ENCODE assay signal across 17 cellular contexts in genomic region chr10:33163941-33164824, GRCh38.
A peak's percentile ranks its signal among the peaks of the same experiment; 100 is the strongest.
DNase-seq lines count a peak whose midpoint lies in the region; ATAC-seq and TF ChIP-seq lines count a peak whose summit lies in the region.
"Had no signal": no experiment of that assay in that cellular context is flagged by ENCODE, and none has a peak within 500 bp of the region (broad histone marks: within the 10 kb centered on the region; RNA-seq: fewer than 3 reads in every experiment).

No MANE protein-coding gene starts in this region.

- H3K79me2 ChIP-seq in osteoblast (ENCODE audit: insufficient read depth, low read length), result no peaks in the 10 kb centered on the region

- no peaks in the 10 kb centered on the region for H3K27me3 ChIP-seq in osteoblast (ENCODE audit: insufficient read depth, low read length)
- no peaks in the 10 kb centered on the region for H3K27me3 ChIP-seq in uterus
- no peaks in the 10 kb centered on the region for H3K27me3 ChIP-seq in testis
- H3K27me3 ChIP-seq: neutrophil had no signal

- TF ChIP-seq CTCF in choroid plexus epithelial cell (conservative IDR thresholded peaks at IDR 0.05; ENCODE audit: low read depth, low read length) (no peak), osteoblast (IDR thresholded peaks at IDR 0.05; ENCODE audit: extremely low read depth, low read depth, low read length) (no peak), uterus (IDR thresholded peaks at IDR 0.05) (no peak), testis (IDR thresholded peaks at IDR 0.05) (no peak)

- H3K4me1 ChIP-seq in osteoblast (ENCODE audit: insufficient read depth, low read length) (peaks cover 7% of the 10 kb centered on the region), uterus (no peaks in the 10 kb centered on the region), testis (no peaks in the 10 kb centered on the region)

- no peaks in the 10 kb centered on the region for H4K20me1 ChIP-seq in osteoblast (ENCODE audit: insufficient read depth, low read length)

- whole genome bisulfite sequencing in testis, 2 donors, result 84 to 85% methylated on average over 11 of the region's 11 CpGs

- no peak overlapping the region for H2AFZ ChIP-seq in osteoblast (ENCODE audit: low read length)

- ATAC-seq in GM18517 (IDR thresholded peaks at IDR 0.05; ENCODE audit: unreplicated experiment), result no peak
- ATAC-seq: left ventricle myocardium superior had no signal

- H3K9me3 ChIP-seq in osteoblast (ENCODE audit: low read depth, low read length) (no peaks in the 10 kb centered on the region), uterus (no peaks in the 10 kb centered on the region), testis (no peaks in the 10 kb centered on the region)
- H3K9me3 ChIP-seq: neutrophil had no signal

- H3K4me2 ChIP-seq in osteoblast (ENCODE audit: insufficient read depth, low read length), result peak overlapping the region; percentile 40

- DNase-seq in GM03348 (ENCODE audit: low spot score) (peak; percentile 40), NCI-H748 treated with DMSO at 0.1 percent for 48 hours (lab: John Stamatoyannopoulos, UW) (peak; percentile 31), choroid plexus epithelial cell (ENCODE audit: low read depth) (peak; percentile 48), osteoblast (ENCODE audit: insufficient read length, low spot score, missing footprints) (no peak), COLO829 (ENCODE audit: low spot score) (no peak), uterus (no peak), testis (no peak)
- DNase-seq: activated naive CD4-positive, alpha-beta T cell treated with anti-CD3 and anti-CD28 coated beads for 36 hours; CD4-positive, alpha-beta memory T cell; erythroblast; hippocampal formation; left ventricle myocardium superior; NCI-H187 treated with DMSO at 0.1 percent for 48 hours; substantia nigra; WERI-Rb-1 had no signal

- H3K4me3 ChIP-seq in choroid plexus epithelial cell (ENCODE audit: low read depth, low read length) (no peak overlapping the region), osteoblast (ENCODE audit: insufficient read depth, low read length) (no peak overlapping the region), uterus (no peak overlapping the region), testis (no peak overlapping the region)

- no peak for TF ChIP-seq POLR2A in uterus (IDR thresholded peaks at IDR 0.05)
- no peak for TF ChIP-seq POLR2A in testis (IDR thresholded peaks at IDR 0.05)

- intact Hi-C loops in uterus (cut with DNase I; ENCODE audit: low total_unique reads), result no loop called here
- intact Hi-C loops in testis (cut with DNase I; ENCODE audit: low total_unique reads), result no loop called here

- no peak overlapping the region for H3K27ac ChIP-seq in osteoblast (ENCODE audit: low read depth, low read length)
- H3K27ac ChIP-seq in uterus, result no peak overlapping the region
- H3K27ac ChIP-seq in testis, result no peak overlapping the region
- H3K27ac ChIP-seq: neutrophil, WERI-Rb-1 had no signal

- H3K36me3 ChIP-seq in osteoblast (ENCODE audit: insufficient read depth, low read length), result no peaks in the 10 kb centered on the region
- no peaks in the 10 kb centered on the region for H3K36me3 ChIP-seq in uterus
- no peaks in the 10 kb centered on the region for H3K36me3 ChIP-seq in testis (ENCODE audit: low read depth, missing control alignments)
- H3K36me3 ChIP-seq: neutrophil, WERI-Rb-1 had no signal

Comparison
In these comparisons a context has a peak if more than half of its experiments do, and no peak if none do; other contexts are left out.
1. DNase-seq: peak in GM03348 (single experiment), NCI-H748 treated with DMSO at 0.1 percent for 48 hours (single experiment) and choroid plexus epithelial cell (single experiment); none in osteoblast (single experiment), COLO829 (single experiment), uterus (0 of 2) and testis (single experiment).